14 cellular contexts compared by ENCODE assay signal in the genomic region with DNA sequence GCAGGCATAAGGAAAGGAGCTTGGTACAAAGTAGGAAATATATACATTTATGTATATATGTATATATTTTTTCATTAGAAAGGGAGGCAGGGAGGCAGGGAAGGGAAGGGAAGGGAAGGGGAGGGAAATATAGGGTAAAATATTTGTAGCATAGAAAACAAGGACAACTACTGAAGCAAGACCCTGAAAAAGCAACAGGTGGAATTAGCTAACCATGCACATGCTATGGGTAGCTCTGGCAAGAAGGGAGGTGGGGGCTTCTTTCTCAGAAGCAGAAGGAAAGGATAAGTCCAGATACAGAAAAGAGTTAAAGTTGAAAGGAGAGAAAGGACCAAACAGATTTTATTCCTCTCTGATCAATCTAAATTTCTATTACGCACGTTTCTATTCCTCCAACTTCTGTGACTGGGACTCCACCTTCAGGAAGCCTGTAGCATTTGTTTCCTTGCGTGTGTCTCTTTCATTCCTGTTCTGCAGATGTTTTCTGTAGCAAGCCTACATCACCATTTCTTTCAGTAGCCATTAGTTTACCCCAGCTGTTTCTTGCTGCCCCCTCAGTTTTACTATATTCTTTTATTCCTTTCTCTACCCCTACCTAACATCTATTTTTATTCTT.
A peak's percentile ranks its signal among the peaks of the same experiment; 100 is the strongest.
DNase-seq lines count a peak whose midpoint lies in the region; ATAC-seq, FAIRE-seq and TF ChIP-seq lines count a peak whose summit lies in the region.
"Had no signal": no experiment of that assay in that cellular context is flagged by ENCODE, and none has a peak within 500 bp of the region (broad histone marks: within the 10 kb centered on the region; RNA-seq: fewer than 3 reads in every experiment).

No MANE protein-coding gene starts in this region.

- H3K4me3 ChIP-seq in mesenchymal stem cell (ENCODE audit: insufficient read depth in 1 of 2, low read depth in 1 of 2, low read length in 2 of 2) (no peak overlapping the region), brain microvascular endothelial cell (ENCODE audit: low read depth, low read length) (no peak overlapping the region), MG63 (no peak overlapping the region), pancreas (no peak overlapping the region)

- peak; percentile 37 for DNase-seq in DMS53 treated with DMSO at 0.1 percent for 48 hours (lab: John Stamatoyannopoulos, UW; ENCODE audit: unreplicated experiment)
- DNase-seq in M059J (ENCODE audit: low read depth), result peak; percentile 65
- peak; percentile 2 for DNase-seq in astrocyte of the hippocampus (ENCODE audit: low read depth, low spot score)
- DNase-seq in mesenchymal stem cell, result peak; percentile 35
- no peak for DNase-seq in brain microvascular endothelial cell
- DNase-seq in MG63, result no peak
- no peak for DNase-seq in pancreas
- DNase-seq: activated naive CD8-positive, alpha-beta T cell treated with anti-CD3 and anti-CD28 coated beads for 36 hours; HFFc6; hippocampal formation; T-cell had no signal

- H2BK120ac ChIP-seq in mesenchymal stem cell (ENCODE audit: low read depth, low read length), result no peak overlapping the region

- H2BK12ac ChIP-seq in mesenchymal stem cell (ENCODE audit: low read length in 2 of 2), result no peak overlapping the region

- no peaks in the 10 kb centered on the region for H3K79me1 ChIP-seq in mesenchymal stem cell (replicated peaks; ENCODE audit: low read length, poor library complexity, severe bottlenecking)

- H3K36me3 ChIP-seq in mesenchymal stem cell (ENCODE audit: control insufficient read depth in 1 of 2, insufficient read depth in 2 of 2, low read depth in 1 of 2, low read length in 2 of 2) (no peaks in the 10 kb centered on the region), brain microvascular endothelial cell (replicated peaks) (no peaks in the 10 kb centered on the region), MG63 (no peaks in the 10 kb centered on the region), pancreas (no peaks in the 10 kb centered on the region)

- no peak overlapping the region for H3K4me2 ChIP-seq in mesenchymal stem cell (ENCODE audit: low read length, poor library complexity, severe bottlenecking)
- H3K4me2 ChIP-seq: KMS-11 had no signal

- intact Hi-C loops in pancreas (cut with DNase I), result no loop called here

- no peak overlapping the region for H2AK5ac ChIP-seq in mesenchymal stem cell (ENCODE audit: low read length, severe bottlenecking)

- H2AFZ ChIP-seq in mesenchymal stem cell (ENCODE audit: low read depth, low read length), result no peak overlapping the region

- no peaks in the 10 kb centered on the region for H3K4me1 ChIP-seq in mesenchymal stem cell (ENCODE audit: control insufficient read depth, insufficient read depth, low read depth, low read length)
- no peaks in the 10 kb centered on the region for H3K4me1 ChIP-seq in pancreas

- H2BK5ac ChIP-seq in mesenchymal stem cell (ENCODE audit: low read depth, low read length, poor library complexity, severe bottlenecking), result no peak overlapping the region

- H4K8ac ChIP-seq in mesenchymal stem cell (ENCODE audit: low read length), result no peak overlapping the region

- no peak overlapping the region for H3K18ac ChIP-seq in mesenchymal stem cell (ENCODE audit: low read depth in 1 of 2, low read length in 2 of 2)

- H3K27me3 ChIP-seq in mesenchymal stem cell (ENCODE audit: control insufficient read depth in 1 of 2, insufficient read depth in 1 of 2, low read length in 2 of 2) (peaks cover 0 to 69% of the 10 kb centered on the region in 2 experiments), brain microvascular endothelial cell (replicated peaks) (no peaks in the 10 kb centered on the region), MG63 (no peaks in the 10 kb centered on the region), pancreas (peaks cover 0 to 48% (median 10%) of the 10 kb centered on the region in 4 donors)

- no peak overlapping the region for H4K91ac ChIP-seq in mesenchymal stem cell (ENCODE audit: low read length)

- no peak overlapping the region for H2BK15ac ChIP-seq in mesenchymal stem cell (ENCODE audit: low read depth, poor library complexity, severe bottlenecking)

- H3K27ac ChIP-seq in mesenchymal stem cell (ENCODE audit: low read length, poor library complexity, severe bottlenecking), result no peak overlapping the region
- no peak overlapping the region for H3K27ac ChIP-seq in brain microvascular endothelial cell
- H3K27ac ChIP-seq in pancreas, result no peak overlapping the region
- H3K27ac ChIP-seq: KMS-11 had no signal

- in situ Hi-C loops in brain microvascular endothelial cell (cut with HindIII; ENCODE audit: low pct_ligation_motif_present, low sequenced_read_pairs), result no loop called here

- no peak for TF ChIP-seq CTCF in brain microvascular endothelial cell (IDR thresholded peaks at IDR 0.05; ENCODE audit: low read depth, low read length, missing control alignments)
- TF ChIP-seq CTCF in pancreas (IDR thresholded peaks at IDR 0.05), result no peak

- no peak overlapping the region for H3K9ac ChIP-seq in mesenchymal stem cell (ENCODE audit: low read length)
- H3K9ac ChIP-seq: KMS-11 had no signal

- H3K9me3 ChIP-seq in mesenchymal stem cell (ENCODE audit: control insufficient read depth, low read length) (no peaks in the 10 kb centered on the region), MG63 (no peaks in the 10 kb centered on the region), pancreas (no peaks in the 10 kb centered on the region)

- 43% methylated on average over 3 of the region's 3 CpGs for WGBS in mesenchymal stem cell
- WGBS in pancreas, 2 donors, result 9 to 33% methylated on average over 3 of the region's 3 CpGs

- no peak for ATAC-seq in HG02970 (IDR thresholded peaks at IDR 0.05; ENCODE audit: low FRiP score, unreplicated experiment)
- ATAC-seq in pancreas, result no peak
- ATAC-seq: T-cell had no signal

- H3K14ac ChIP-seq in mesenchymal stem cell (ENCODE audit: low read length in 2 of 2), result no peak overlapping the region

- FAIRE-seq in pancreas (lab: Jason Lieb, UNC), result no peak
- FAIRE-seq: GM12891 had no signal

- H3K4ac ChIP-seq in mesenchymal stem cell (ENCODE audit: low read depth in 1 of 2, low read length in 2 of 2), result no peak overlapping the region

- no peak overlapping the region for H3K23ac ChIP-seq in mesenchymal stem cell (ENCODE audit: low read length in 2 of 2)

Comparison
In these comparisons a context has a peak if more than half of its experiments do, and no peak if none do; other contexts are left out.
1. DNase-seq: peak in DMS53 treated with DMSO at 0.1 percent for 48 hours (single experiment), M059J (single experiment), astrocyte of the hippocampus (single experiment) and mesenchymal stem cell (single experiment); none in brain microvascular endothelial cell (single experiment), MG63 (single experiment) and pancreas (0 of 6).